ENCODE assay signal across 1 cellular context in the genomic region with DNA sequence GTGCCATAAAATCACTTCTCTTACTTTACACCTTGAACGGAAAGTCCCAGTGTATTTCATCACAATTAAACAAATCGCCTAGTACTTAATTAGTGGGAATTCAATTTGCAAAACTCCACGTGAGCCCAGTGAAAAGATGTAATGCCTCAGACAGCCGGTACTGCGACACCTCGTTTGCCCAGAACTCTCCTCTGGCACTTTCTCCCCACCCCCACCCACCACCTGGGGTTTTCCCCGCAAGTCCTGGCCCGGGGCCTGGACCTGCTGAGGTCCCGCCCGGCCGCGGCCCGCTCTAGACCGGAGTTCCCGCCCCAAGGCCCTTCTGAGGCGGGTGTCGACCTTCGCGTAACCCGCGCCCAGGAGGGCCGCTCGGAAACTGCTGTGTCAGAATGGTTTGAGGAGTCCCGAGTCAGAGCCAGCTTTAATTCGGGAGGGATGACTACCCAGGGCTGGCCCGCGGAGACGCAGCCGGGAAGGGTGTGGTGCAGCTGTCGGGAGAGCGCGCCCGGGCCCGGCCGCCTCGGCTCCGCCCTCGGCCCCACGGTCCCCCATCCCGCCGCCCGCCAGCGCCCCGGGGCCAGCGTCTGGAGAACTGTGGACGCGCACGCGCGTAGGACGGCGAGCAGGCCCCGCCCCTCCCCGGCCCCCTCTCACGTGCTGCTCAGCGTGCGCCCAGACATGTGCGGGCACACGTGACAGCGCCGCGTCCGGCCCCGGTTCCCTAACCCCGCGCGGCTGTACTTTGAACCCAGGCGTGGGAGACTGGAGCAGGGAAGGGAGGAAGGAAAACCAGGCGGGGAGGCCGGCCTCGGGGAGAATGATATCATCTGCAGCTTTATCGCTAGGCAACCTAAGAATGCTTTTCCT.
TF ChIP-seq lines count a peak whose summit lies in the region.

No MANE protein-coding gene starts in this region.

TF ChIP-seq in HepG2, 621 proteins besides CTCF, POLR2A, EP300 and RAD21 (continued from another document and continues in another):
- TF ChIP-seq, protein P1, sequence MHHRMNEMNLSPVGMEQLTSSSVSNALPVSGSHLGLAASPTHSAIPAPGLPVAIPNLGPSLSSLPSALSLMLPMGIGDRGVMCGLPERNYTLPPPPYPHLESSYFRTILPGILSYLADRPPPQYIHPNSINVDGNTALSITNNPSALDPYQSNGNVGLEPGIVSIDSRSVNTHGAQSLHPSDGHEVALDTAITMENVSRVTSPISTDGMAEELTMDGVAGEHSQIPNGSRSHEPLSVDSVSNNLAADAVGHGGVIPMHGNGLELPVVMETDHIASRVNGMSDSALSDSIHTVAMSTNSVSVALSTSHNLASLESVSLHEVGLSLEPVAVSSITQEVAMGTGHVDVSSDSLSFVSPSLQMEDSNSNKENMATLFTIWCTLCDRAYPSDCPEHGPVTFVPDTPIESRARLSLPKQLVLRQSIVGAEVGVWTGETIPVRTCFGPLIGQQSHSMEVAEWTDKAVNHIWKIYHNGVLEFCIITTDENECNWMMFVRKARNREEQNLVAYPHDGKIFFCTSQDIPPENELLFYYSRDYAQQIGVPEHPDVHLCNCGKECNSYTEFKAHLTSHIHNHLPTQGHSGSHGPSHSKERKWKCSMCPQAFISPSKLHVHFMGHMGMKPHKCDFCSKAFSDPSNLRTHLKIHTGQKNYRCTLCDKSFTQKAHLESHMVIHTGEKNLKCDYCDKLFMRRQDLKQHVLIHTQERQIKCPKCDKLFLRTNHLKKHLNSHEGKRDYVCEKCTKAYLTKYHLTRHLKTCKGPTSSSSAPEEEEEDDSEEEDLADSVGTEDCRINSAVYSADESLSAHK (CRISPR knock-in tag; IDR thresholded peaks at IDR 0.05; ENCODE audit: borderline replicate concordance), result no peak
- TF ChIP-seq ZNF556 (CRISPR knock-in tag; IDR thresholded peaks at IDR 0.05; ENCODE audit: borderline replicate concordance) (peak; percentile 76; the same call in 1 of the 2 replicates), SNAI1 (CRISPR knock-in tag; IDR thresholded peaks at IDR 0.05; ENCODE audit: borderline replicate concordance) (no peak), KAT8 (CRISPR knock-in tag; IDR thresholded peaks at IDR 0.05) (peak; percentile 66), XBP1 (CRISPR knock-in tag; IDR thresholded peaks at IDR 0.05) (no peak), KDM5A (IDR thresholded peaks at IDR 0.05; ENCODE audit: borderline replicate concordance, low read length) (no peak), SETDB1 (CRISPR knock-in tag; IDR thresholded peaks at IDR 0.05; ENCODE audit: borderline replicate concordance) (no peak), NR1H2 (CRISPR knock-in tag; IDR thresholded peaks at IDR 0.05; ENCODE audit: borderline replicate concordance, low read depth) (peak; percentile 84; the same call in 1 of the 2 replicates), ATRX (CRISPR knock-in tag; IDR thresholded peaks at IDR 0.05; ENCODE audit: borderline replicate concordance) (no peak), HNRNPLL (IDR thresholded peaks at IDR 0.05; ENCODE audit: low read depth, low read length, poor library complexity, severe bottlenecking) (peak; percentile 31), TBX3 (IDR thresholded peaks at IDR 0.05; ENCODE audit: borderline replicate concordance) (peak; percentile 10; the same call in 1 of the 2 replicates), FIP1L1 (IDR thresholded peaks at IDR 0.05; ENCODE audit: borderline replicate concordance, insufficient read depth, low read depth, low read length) (no peak), PHF20 (CRISPR knock-in tag; IDR thresholded peaks at IDR 0.05) (no peak), PCBP1 (IDR thresholded peaks at IDR 0.05; ENCODE audit: borderline replicate concordance, low read depth, low read length) (0 out of 2 replicates have a peak, but pooled peaks have one; percentile 24), ZNF879 (CRISPR knock-in tag; IDR thresholded peaks at IDR 0.05) (no peak), KLF11 (CRISPR knock-in tag; IDR thresholded peaks at IDR 0.05) (no peak), CENPT (CRISPR knock-in tag; IDR thresholded peaks at IDR 0.05; ENCODE audit: low read depth) (peak; percentile 83; the same call in 1 of the 2 replicates), KMT2A (CRISPR knock-in tag; IDR thresholded peaks at IDR 0.05) (no peak), ZNF33A (CRISPR knock-in tag; IDR thresholded peaks at IDR 0.05; ENCODE audit: borderline replicate concordance) (no peak), NPAS2 (CRISPR knock-in tag; IDR thresholded peaks at IDR 0.05; ENCODE audit: borderline replicate concordance) (peak; percentile 100), ZNF33B (CRISPR knock-in tag; IDR thresholded peaks at IDR 0.05) (no peak; the same call in 1 of the 2 replicates), ZNF143 (CRISPR knock-in tag; IDR thresholded peaks at IDR 0.05) (no peak; the same call in 1 of the 2 replicates), IRF2 (CRISPR knock-in tag; IDR thresholded peaks at IDR 0.05) (peak; percentile 77), ZNF337 (CRISPR knock-in tag; IDR thresholded peaks at IDR 0.05; ENCODE audit: borderline replicate concordance, low read depth) (no peak), ZNF670 (CRISPR knock-in tag; IDR thresholded peaks at IDR 0.05; ENCODE audit: borderline replicate concordance) (peak; percentile 82; the same call in 1 of the 2 replicates), TSC22D2 (CRISPR knock-in tag; IDR thresholded peaks at IDR 0.05; ENCODE audit: borderline replicate concordance) (0 out of 2 replicates have a peak, but pooled peaks have one; percentile 53), ZBTB26 (CRISPR knock-in tag; IDR thresholded peaks at IDR 0.05; ENCODE audit: borderline replicate concordance) (no peak)
- TF ChIP-seq, protein P2, sequence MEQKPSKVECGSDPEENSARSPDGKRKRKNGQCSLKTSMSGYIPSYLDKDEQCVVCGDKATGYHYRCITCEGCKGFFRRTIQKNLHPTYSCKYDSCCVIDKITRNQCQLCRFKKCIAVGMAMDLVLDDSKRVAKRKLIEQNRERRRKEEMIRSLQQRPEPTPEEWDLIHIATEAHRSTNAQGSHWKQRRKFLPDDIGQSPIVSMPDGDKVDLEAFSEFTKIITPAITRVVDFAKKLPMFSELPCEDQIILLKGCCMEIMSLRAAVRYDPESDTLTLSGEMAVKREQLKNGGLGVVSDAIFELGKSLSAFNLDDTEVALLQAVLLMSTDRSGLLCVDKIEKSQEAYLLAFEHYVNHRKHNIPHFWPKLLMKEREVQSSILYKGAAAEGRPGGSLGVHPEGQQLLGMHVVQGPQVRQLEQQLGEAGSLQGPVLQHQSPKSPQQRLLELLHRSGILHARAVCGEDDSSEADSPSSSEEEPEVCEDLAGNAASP (CRISPR knock-in tag; IDR thresholded peaks at IDR 0.05; ENCODE audit: borderline replicate concordance), result no peak
- TF ChIP-seq, protein P3, sequence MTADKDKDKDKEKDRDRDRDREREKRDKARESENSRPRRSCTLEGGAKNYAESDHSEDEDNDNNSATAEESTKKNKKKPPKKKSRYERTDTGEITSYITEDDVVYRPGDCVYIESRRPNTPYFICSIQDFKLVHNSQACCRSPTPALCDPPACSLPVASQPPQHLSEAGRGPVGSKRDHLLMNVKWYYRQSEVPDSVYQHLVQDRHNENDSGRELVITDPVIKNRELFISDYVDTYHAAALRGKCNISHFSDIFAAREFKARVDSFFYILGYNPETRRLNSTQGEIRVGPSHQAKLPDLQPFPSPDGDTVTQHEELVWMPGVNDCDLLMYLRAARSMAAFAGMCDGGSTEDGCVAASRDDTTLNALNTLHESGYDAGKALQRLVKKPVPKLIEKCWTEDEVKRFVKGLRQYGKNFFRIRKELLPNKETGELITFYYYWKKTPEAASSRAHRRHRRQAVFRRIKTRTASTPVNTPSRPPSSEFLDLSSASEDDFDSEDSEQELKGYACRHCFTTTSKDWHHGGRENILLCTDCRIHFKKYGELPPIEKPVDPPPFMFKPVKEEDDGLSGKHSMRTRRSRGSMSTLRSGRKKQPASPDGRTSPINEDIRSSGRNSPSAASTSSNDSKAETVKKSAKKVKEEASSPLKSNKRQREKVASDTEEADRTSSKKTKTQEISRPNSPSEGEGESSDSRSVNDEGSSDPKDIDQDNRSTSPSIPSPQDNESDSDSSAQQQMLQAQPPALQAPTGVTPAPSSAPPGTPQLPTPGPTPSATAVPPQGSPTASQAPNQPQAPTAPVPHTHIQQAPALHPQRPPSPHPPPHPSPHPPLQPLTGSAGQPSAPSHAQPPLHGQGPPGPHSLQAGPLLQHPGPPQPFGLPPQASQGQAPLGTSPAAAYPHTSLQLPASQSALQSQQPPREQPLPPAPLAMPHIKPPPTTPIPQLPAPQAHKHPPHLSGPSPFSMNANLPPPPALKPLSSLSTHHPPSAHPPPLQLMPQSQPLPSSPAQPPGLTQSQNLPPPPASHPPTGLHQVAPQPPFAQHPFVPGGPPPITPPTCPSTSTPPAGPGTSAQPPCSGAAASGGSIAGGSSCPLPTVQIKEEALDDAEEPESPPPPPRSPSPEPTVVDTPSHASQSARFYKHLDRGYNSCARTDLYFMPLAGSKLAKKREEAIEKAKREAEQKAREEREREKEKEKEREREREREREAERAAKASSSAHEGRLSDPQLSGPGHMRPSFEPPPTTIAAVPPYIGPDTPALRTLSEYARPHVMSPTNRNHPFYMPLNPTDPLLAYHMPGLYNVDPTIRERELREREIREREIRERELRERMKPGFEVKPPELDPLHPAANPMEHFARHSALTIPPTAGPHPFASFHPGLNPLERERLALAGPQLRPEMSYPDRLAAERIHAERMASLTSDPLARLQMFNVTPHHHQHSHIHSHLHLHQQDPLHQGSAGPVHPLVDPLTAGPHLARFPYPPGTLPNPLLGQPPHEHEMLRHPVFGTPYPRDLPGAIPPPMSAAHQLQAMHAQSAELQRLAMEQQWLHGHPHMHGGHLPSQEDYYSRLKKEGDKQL (CRISPR knock-in tag; IDR thresholded peaks at IDR 0.05; ENCODE audit: low read depth), result peak; percentile 54; the same call in 1 of the 2 replicates
- TF ChIP-seq, protein P4, sequence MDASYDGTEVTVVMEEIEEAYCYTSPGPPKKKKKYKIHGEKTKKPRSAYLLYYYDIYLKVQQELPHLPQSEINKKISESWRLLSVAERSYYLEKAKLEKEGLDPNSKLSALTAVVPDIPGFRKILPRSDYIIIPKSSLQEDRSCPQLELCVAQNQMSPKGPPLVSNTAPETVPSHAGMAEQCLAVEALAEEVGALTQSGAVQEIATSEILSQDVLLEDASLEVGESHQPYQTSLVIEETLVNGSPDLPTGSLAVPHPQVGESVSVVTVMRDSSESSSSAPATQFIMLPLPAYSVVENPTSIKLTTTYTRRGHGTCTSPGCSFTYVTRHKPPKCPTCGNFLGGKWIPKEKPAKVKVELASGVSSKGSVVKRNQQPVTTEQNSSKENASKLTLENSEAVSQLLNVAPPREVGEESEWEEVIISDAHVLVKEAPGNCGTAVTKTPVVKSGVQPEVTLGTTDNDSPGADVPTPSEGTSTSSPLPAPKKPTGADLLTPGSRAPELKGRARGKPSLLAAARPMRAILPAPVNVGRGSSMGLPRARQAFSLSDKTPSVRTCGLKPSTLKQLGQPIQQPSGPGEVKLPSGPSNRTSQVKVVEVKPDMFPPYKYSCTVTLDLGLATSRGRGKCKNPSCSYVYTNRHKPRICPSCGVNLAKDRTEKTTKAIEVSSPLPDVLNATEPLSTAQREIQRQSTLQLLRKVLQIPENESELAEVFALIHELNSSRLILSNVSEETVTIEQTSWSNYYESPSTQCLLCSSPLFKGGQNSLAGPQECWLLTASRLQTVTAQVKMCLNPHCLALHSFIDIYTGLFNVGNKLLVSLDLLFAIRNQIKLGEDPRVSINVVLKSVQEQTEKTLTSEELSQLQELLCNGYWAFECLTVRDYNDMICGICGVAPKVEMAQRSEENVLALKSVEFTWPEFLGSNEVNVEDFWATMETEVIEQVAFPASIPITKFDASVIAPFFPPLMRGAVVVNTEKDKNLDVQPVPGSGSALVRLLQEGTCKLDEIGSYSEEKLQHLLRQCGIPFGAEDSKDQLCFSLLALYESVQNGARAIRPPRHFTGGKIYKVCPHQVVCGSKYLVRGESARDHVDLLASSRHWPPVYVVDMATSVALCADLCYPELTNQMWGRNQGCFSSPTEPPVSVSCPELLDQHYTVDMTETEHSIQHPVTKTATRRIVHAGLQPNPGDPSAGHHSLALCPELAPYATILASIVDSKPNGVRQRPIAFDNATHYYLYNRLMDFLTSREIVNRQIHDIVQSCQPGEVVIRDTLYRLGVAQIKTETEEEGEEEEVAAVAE (CRISPR knock-in tag; IDR thresholded peaks at IDR 0.05; ENCODE audit: borderline replicate concordance), result no peak
- TF ChIP-seq, protein P5, sequence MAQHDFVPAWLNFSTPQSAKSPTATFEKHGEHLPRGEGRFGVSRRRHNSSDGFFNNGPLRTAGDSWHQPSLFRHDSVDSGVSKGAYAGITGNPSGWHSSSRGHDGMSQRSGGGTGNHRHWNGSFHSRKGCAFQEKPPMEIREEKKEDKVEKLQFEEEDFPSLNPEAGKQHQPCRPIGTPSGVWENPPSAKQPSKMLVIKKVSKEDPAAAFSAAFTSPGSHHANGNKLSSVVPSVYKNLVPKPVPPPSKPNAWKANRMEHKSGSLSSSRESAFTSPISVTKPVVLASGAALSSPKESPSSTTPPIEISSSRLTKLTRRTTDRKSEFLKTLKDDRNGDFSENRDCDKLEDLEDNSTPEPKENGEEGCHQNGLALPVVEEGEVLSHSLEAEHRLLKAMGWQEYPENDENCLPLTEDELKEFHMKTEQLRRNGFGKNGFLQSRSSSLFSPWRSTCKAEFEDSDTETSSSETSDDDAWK (CRISPR knock-in tag; IDR thresholded peaks at IDR 0.05), result no peak
- TF ChIP-seq, protein P6, sequence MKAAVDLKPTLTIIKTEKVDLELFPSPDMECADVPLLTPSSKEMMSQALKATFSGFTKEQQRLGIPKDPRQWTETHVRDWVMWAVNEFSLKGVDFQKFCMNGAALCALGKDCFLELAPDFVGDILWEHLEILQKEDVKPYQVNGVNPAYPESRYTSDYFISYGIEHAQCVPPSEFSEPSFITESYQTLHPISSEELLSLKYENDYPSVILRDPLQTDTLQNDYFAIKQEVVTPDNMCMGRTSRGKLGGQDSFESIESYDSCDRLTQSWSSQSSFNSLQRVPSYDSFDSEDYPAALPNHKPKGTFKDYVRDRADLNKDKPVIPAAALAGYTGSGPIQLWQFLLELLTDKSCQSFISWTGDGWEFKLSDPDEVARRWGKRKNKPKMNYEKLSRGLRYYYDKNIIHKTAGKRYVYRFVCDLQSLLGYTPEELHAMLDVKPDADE (CRISPR knock-in tag; IDR thresholded peaks at IDR 0.05), result 0 out of 2 replicates have a peak, but pooled peaks have one; percentile 65
